ENCODE assay signal across 8 cellular contexts in the genomic region with DNA sequence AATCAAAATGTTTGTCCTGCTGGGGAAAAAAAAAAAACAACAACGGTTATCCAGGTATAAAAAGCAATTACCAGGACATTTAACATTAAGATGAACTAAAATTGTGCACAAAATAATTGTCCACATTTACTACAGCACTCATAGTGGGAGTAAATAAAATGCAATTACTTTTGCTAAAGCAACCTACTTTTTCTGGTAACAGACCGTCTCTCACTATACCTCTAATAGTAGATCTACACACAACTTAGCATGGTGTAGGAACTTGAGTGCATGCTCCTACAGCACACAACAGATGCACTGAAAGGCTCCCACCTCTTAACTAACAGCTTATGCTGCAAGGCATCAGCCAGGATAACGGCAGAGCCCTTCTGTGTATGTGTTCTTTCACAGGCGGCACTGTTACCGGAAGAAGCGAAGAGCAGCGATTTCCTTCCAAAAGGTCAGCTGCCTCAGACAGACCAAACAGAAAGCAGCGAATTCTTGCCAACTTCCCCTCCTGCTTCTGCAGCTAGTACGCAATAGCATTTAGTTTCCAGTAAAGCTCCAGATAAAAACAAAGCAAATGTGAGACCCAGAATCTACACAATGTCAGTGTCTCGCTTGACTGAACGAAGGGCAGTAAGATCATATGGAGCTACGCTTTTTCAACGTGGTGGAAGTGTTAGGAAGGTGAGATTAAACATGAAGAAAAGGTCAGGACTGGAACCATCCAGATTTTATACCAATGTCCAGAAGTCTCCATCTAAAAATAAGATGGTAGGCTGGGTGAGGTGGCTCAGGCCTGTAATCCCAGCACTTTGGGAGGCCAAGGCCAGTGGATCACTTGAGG. TPM values are rescaled to one million over a fixed set of nuclear protein-coding genes. Genes with fewer than 3 reads are reported as not detected.
DNase-seq lines count a peak whose midpoint lies in the region; ATAC-seq and TF ChIP-seq lines count a peak whose summit lies in the region.

No MANE protein-coding gene starts in this region.

- H3K4me1 ChIP-seq in thyroid gland = peaks cover 9 to 20% of the 10 kb centered on the region in 2 donors
- no peaks in the 10 kb centered on the region for H3K4me1 ChIP-seq in Caco-2

- DNase-seq in RPMI8226 = peak; percentile 82
- peak; percentile 65 for DNase-seq in activated gamma-delta T cell treated with anti-CD3 and anti-CD28 coated beads, Interleukin-2, amount 50 U/mL, for 16 hours (ENCODE audit: low read depth)
- DNase-seq in globus pallidus (ENCODE audit: low spot score) = peak; percentile 96
- peak; percentile 98 for DNase-seq in pons (ENCODE audit: low spot score)
- DNase-seq in thyroid gland = peak; percentile 78 to 83
- no peak for DNase-seq in Caco-2

- H3K27ac ChIP-seq in thyroid gland = peak overlapping the region; percentile 71 to 93 (median 88)

- H3K27me3 ChIP-seq in thyroid gland = no peaks in the 10 kb centered on the region
- H3K27me3 ChIP-seq in Caco-2 (replicated peaks; ENCODE audit: control insufficient read depth, insufficient read depth, low read length) = no peaks in the 10 kb centered on the region

- no peaks in the 10 kb centered on the region for H3K36me3 Mint-ChIP-seq in Caco-2 (ENCODE audit: insufficient read depth, unreplicated experiment)

- no peaks in the 10 kb centered on the region for H3K27me3 Mint-ChIP-seq in Caco-2 (ENCODE audit: insufficient read depth, unreplicated experiment)

- no peaks in the 10 kb centered on the region for H3K9me3 Mint-ChIP-seq in Caco-2 (ENCODE audit: unreplicated experiment)

- H3K4me3 Mint-ChIP-seq in Caco-2 (ENCODE audit: unreplicated experiment) = no peak overlapping the region

- H3K9me3 ChIP-seq in thyroid gland (no peaks in the 10 kb centered on the region), Caco-2 (no peaks in the 10 kb centered on the region)

- no peak overlapping the region for H3K27ac Mint-ChIP-seq in Caco-2 (ENCODE audit: unreplicated experiment)

- no peaks in the 10 kb centered on the region for H3K36me3 ChIP-seq in thyroid gland
- H3K36me3 ChIP-seq in Caco-2 (ENCODE audit: control insufficient read depth, insufficient read depth, low read length) = no peaks in the 10 kb centered on the region

- 9 to 10% methylated on average over 13 of the region's 13 CpGs for WGBS in thyroid gland, 2 donors

- TF ChIP-seq CTCF in thyroid gland (IDR thresholded peaks at IDR 0.05) = no peak
- TF ChIP-seq CTCF in Caco-2 (IDR thresholded peaks at IDR 0.05; ENCODE audit: insufficient read depth in 1 of 2, low read depth in 1 of 2, low read length in 1 of 2, severe bottlenecking in 1 of 2, unreplicated experiment in 1 of 2) = no peak

- POLR2A ChIA-PET in Caco-2 (lab: Charles Lee) = no interaction called here

- no peaks in the 10 kb centered on the region for H3K4me1 Mint-ChIP-seq in Caco-2 (ENCODE audit: low read depth, unreplicated experiment)

- TF ChIP-seq POLR2A in thyroid gland (IDR thresholded peaks at IDR 0.05) = peak in 1 of 2 donors; percentile 74

- H3K4me3 ChIP-seq in thyroid gland (replicated peaks in 1 of 3) (peak overlapping the region in 1 of 3 donors; percentile 10), Caco-2 (ENCODE audit: low read depth, low read length) (no peak overlapping the region)

- no TSS peak for BruUV-seq in Caco-2 (replicated peaks; lab: Mats Ljungman, UMichigan)

- ATAC-seq in GM18867 (IDR thresholded peaks at IDR 0.05; ENCODE audit: unreplicated experiment) (peak; percentile 83), HG03342 (IDR thresholded peaks at IDR 0.05; ENCODE audit: unreplicated experiment) (peak; percentile 80)

- CTCF ChIA-PET in Caco-2 (lab: Charles Lee) = interaction anchor here (0.9 to 2.2 kb wide), 3 partner anchors 25 to 55 kb away, joined by 3 to 8 read pairs (median 7); partner anchors contain the start of gene GHDC

- intact Hi-C loops in thyroid gland (cut with DNase I) (no loop called here), Caco-2 (cut with micrococcal nuclease; ENCODE audit: unreplicated experiment) (no loop called here)

RNA-seq across cellular contexts. Expression of gene STAT5B, which starts 27.6 kb away (rescaled TPM):
- total RNA-seq in thyroid gland = 10 to 100 TPM; 57.6 to 72.6 (median 63.3) TPM
- 41.4 and 46.9 TPM in 2 replicates for total RNA-seq in Caco-2 (2022)

RNA-seq across cellular contexts. Expression of gene STAT5A, which starts 39.7 kb away (rescaled TPM):
- 10 to 100 TPM; 31.9 to 46.1 (median 34.0) TPM for total RNA-seq in thyroid gland
- total RNA-seq in Caco-2 (2022) = 2.4 and 3.2 TPM in 2 replicates

RNA-seq across cellular contexts. Expression of gene GHDC, which starts 54.3 kb away (rescaled TPM):
- total RNA-seq in thyroid gland = 100 to 1,000 TPM in 2 of 4 donors, 10 to 100 TPM in 2; 48.4 to 254 (median 95.9) TPM
- total RNA-seq in Caco-2 (2022) = 17.7 and 21.4 TPM in 2 replicates

Comparison
In these comparisons a context has a peak if more than half of its experiments do, and no peak if none do; other contexts are left out.
1. DNase-seq: peak in RPMI8226 (single experiment), activated gamma-delta T cell treated with anti-CD3 and anti-CD28 coated beads, Interleukin-2, amount 50 U/mL, for 16 hours (single experiment), globus pallidus (single experiment), pons (single experiment) and thyroid gland (2 of 2); none in Caco-2 (0 of 2).